26 cellular contexts compared by ENCODE assay signal in the genomic region with DNA sequence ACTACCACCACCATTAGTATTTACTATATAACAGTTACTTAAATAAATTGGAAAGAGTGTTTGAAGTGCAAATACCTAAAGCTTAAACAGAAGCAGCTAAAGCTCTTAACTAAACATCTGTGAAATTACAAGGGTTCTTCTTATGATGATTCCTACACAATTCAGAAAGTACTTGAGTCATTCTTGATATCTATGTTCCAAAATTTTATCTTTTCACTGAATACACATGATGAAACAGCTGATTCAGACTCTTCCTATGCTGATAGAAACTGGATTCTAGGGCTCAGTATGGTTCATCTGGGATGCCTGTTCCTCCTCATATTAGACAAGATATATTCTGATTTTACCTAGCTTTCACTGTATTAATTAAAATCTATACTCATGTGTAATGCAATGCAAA. TPM values are rescaled to one million over a fixed set of nuclear protein-coding genes. Genes with fewer than 3 reads are reported as not detected.
"Had no signal": no experiment of that assay in that cellular context is flagged by ENCODE, and none has a peak within 500 bp of the region (broad histone marks: within the 10 kb centered on the region; RNA-seq: fewer than 3 reads in every experiment).

No MANE protein-coding gene starts in this region.

- ATAC-seq: activated T-cell treated with anti-CD3 and anti-CD28 coated beads, Interleukin-2, amount 50 U/mL, for 4 hours; effector memory CD8-positive, alpha-beta T cell; left ventricle myocardium superior; natural killer cell; stimulated activated naive CD8-positive, alpha-beta T cell treated with anti-CD3 and anti-CD28 coated beads, Interleukin-15, Interleukin-2, amounts not matched to agents 100 U/mL and 50 U/mL, for 24 hours; WTC11 had no signal

- H3K27me3 ChIP-seq: esophagus muscularis mucosa, sigmoid colon, tibial artery had no signal

- H3K4me1 ChIP-seq: spleen, tibial artery had no signal

- H3K36me3 ChIP-seq: esophagus muscularis mucosa, spleen, tibial artery had no signal

- H3K4me3 ChIP-seq: esophagus muscularis mucosa, sigmoid colon, spleen, tibial artery had no signal

- H3K9me3 ChIP-seq: esophagus muscularis mucosa, sigmoid colon, spleen, tibial artery had no signal

- H3K27ac ChIP-seq: esophagus muscularis mucosa, sigmoid colon, spleen, tibial artery had no signal

- DNase-seq: activated CD4-positive, alpha-beta T cell treated with anti-CD3 and anti-CD28 coated beads, Interleukin-2, amount 50 U/mL, for 48 hours; activated CD8-positive, alpha-beta memory T cell treated with anti-CD3 and anti-CD28 coated beads, Interleukin-2, amount 50 U/mL, for 48 hours; activated naive CD4-positive, alpha-beta T cell treated with anti-CD3 and anti-CD28 coated beads for 36 hours; activated naive CD8-positive, alpha-beta T cell treated with anti-CD3 and anti-CD28 coated beads, Interleukin-2, amount 10 ng/mL, durations not matched to agents 7 days and 5 days; activated T-cell treated with anti-CD3 and anti-CD28 coated beads, Interleukin-2, amount 50 U/mL, for 4 hours; amygdala; effector memory CD8-positive, alpha-beta T cell; foreskin fibroblast; left ventricle myocardium superior; mammary epithelial cell; midbrain; natural killer cell; retina; sigmoid colon; spleen; stimulated activated CD4-positive, alpha-beta T cell treated with anti-CD3 and anti-CD28 coated beads, Interleukin-4, amount 100 ng/mL, for 4 hours; stimulated activated naive CD8-positive, alpha-beta T cell treated with anti-CD3 and anti-CD28 coated beads, Interleukin-15, Interleukin-2, amounts not matched to agents 100 U/mL and 50 U/mL, for 24 hours; substantia nigra; T-helper 1 cell; T-helper 9 cell; tibial artery had no signal

- FAIRE-seq: endothelial cell of umbilical vein had no signal

RNA-seq across cellular contexts. Expression of gene EREG, which starts 13.6 kb away (rescaled TPM):
- total RNA-seq: activated CD8-positive, alpha-beta memory T cell treated with anti-CD3 and anti-CD28 coated beads for 36 hours; activated naive CD4-positive, alpha-beta T cell treated with anti-CD3 and anti-CD28 coated beads for 36 hours; activated naive CD8-positive, alpha-beta T cell treated with anti-CD3 and anti-CD28 coated beads, Interleukin-2, amount 10 ng/mL, durations not matched to agents 7 days and 5 days; endothelial cell of umbilical vein; progenitor cell of endocrine pancreas had no signal
- polyA plus RNA-seq: endothelial cell of umbilical vein had no signal
